Comparison of ENCODE assay signal across 20 cellular contexts in genomic region chr19:33497151-33497777, GRCh38.
"Had no signal": no experiment of that assay in that cellular context is flagged by ENCODE, and none has a peak within 500 bp of the region (broad histone marks: within the 10 kb centered on the region; RNA-seq: fewer than 3 reads in every experiment).

No MANE protein-coding gene starts in this region.

- H3K27me3 ChIP-seq: brain microvascular endothelial cell had no signal

- H3K4me3 ChIP-seq: K562 had no signal

- DNase-seq: activated CD4-positive, alpha-beta memory T cell treated with anti-CD3 and anti-CD28 coated beads, Interleukin-2, amount 10 ng/mL, durations not matched to agents 7 days and 5 days; activated CD4-positive, alpha-beta T cell treated with anti-CD3 and anti-CD28 coated beads, Interleukin-2, amount 10 ng/mL, durations not matched to agents 7 days and 5 days; activated CD4-positive, CD25-positive, alpha-beta regulatory T cell; activated gamma-delta T cell; activated naive CD4-positive, alpha-beta T cell treated with anti-CD3 and anti-CD28 coated beads for 36 hours; activated T-cell treated with anti-CD3 and anti-CD28 coated beads for 4 hours; activated T-cell treated with anti-CD3 and anti-CD28 coated beads, Interleukin-2, amount 50 U/mL, for 48 hours; amygdala; brain microvascular endothelial cell; Karpas-422; MM.1S; NCI-H1105 treated with DMSO at 0.1 percent for 48 hours; NCI-H1436 treated with DMSO at 0.1 percent for 48 hours; NCI-H1930; NCI-H510A treated with DMSO at 0.1 percent for 48 hours; SIG-M5; T-helper 1 cell had no signal

- FAIRE-seq: K562 had no signal

- H3K27ac ChIP-seq: brain microvascular endothelial cell, VCaP had no signal

- ATAC-seq: activated T-helper 17 cell treated with anti-CD3 and anti-CD28 coated beads, Interleukin-2, amount 50 U/mL, for 72 hours; K562 had no signal
